1 cellular context compared by ENCODE assay signal in the genomic region with DNA sequence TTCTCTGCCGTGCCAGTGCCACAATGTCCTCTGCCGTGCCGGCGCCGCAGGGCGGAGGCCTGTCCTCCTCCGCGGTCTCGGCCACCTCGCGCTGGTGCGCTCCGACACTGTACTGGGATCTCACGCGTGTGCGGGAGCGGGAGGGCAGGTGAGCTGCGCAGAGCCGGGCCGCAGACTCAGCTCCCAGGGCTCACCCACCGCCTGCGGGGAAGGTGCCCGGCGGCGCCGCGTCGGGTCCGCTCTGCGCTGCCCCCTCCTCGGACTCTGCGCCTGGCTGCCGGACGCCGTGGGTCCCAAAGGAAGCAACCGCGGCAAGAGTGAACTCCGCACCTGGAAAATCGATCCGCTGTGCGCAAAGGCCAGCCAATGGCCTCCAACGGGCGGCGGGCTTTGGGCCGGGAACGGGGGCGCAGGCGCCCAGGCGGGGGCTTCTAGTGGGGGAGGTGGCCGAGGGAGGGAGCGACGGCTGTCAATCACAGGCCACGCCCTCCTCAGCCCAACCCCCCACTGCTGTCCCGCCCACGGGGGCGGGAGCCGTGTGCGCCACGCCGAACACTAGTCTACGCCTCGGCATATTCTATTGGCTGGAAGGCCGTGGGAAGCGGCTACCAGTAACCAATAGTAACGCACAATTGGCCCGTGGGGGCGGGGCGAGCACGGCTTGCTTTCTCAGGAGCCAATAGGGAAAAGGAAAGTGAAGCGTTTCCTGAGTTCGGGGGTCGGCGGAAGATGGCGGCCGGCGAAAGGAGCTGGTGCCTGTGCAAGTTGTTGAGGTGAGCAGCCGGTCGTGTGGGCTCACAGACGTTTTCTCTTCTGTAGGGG.
TF ChIP-seq lines count a peak whose summit lies in the region.

A gene with protein sequence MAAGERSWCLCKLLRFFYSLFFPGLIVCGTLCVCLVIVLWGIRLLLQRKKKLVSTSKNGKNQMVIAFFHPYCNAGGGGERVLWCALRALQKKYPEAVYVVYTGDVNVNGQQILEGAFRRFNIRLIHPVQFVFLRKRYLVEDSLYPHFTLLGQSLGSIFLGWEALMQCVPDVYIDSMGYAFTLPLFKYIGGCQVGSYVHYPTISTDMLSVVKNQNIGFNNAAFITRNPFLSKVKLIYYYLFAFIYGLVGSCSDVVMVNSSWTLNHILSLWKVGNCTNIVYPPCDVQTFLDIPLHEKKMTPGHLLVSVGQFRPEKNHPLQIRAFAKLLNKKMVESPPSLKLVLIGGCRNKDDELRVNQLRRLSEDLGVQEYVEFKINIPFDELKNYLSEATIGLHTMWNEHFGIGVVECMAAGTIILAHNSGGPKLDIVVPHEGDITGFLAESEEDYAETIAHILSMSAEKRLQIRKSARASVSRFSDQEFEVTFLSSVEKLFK (plus strand): TSS at position 709 of the 822 bp plus-strand sequence. CDS start 21 bp downstream, at position 730.

TF ChIP-seq in K562, 482 proteins besides CTCF, POLR2A, EP300 and RAD21 (continued from another document and continues in another):
- TF ChIP-seq ZBTB40 (IDR thresholded peaks at IDR 0.05) (peak; percentile 72), ZBTB40 (CRISPR knock-in tag; IDR thresholded peaks at IDR 0.05) (no peak), RBM34 (IDR thresholded peaks at IDR 0.05; ENCODE audit: borderline replicate concordance, insufficient read depth, low read length) (0 out of 2 replicates have a peak, but pooled peaks have one; percentile 40), GATAD2A (IDR thresholded peaks at IDR 0.05) (0 out of 2 replicates have a peak, but pooled peaks have one; percentile 43), NEUROD1 (IDR thresholded peaks at IDR 0.05; ENCODE audit: borderline replicate concordance, low read depth, low read length, partially characterized antibody) (peak; percentile 89), ATF7 (IDR thresholded peaks at IDR 0.05) (peak; percentile 31; the same call in 1 of the 2 replicates), FOS (IDR thresholded peaks at IDR 0.05; ENCODE audit: extremely low read depth, insufficient read length) (peak; percentile 88), ZNF584 (CRISPR knock-in tag; IDR thresholded peaks at IDR 0.05; ENCODE audit: low read depth) (no peak), CC2D1A (IDR thresholded peaks at IDR 0.05) (peak; percentile 53; the same call in 1 of the 2 replicates), TAF1 (IDR thresholded peaks at IDR 0.05; ENCODE audit: control insufficient read depth, extremely low read depth, insufficient read depth, low read length, severe bottlenecking) (peak; percentile 86), KDM5B (IDR thresholded peaks at IDR 0.05; ENCODE audit: insufficient replicate concordance, low read depth, low read length) (peak; percentile 76), MGA (IDR thresholded peaks at IDR 0.05) (peak; percentile 60), SIN3A (IDR thresholded peaks at IDR 0.05; ENCODE audit: borderline replicate concordance in 2 of 2, control insufficient read depth in 1 of 2, low read depth in 2 of 2, low read length in 2 of 2) (peak in 1 of 2 experiments; percentile 53; a peak in 2 of 4 replicates), HDAC1 (IDR thresholded peaks at IDR 0.05) (peak in 1 of 2 experiments; percentile 50; a peak in 2 of 4 replicates), ZNF232 (CRISPR knock-in tag; IDR thresholded peaks at IDR 0.05) (no peak), CREB1 (IDR thresholded peaks at IDR 0.05) (peak; percentile 52), CREB1 (CRISPR knock-in tag; IDR thresholded peaks at IDR 0.05) (no peak), RBFOX2 (IDR thresholded peaks at IDR 0.05; ENCODE audit: low read depth, low read length) (peak; percentile 76), SP2 (IDR thresholded peaks at IDR 0.05; ENCODE audit: extremely low read depth, low read depth, low read length, poor library complexity, severe bottlenecking) (peak; percentile 70), SAP30 (IDR thresholded peaks at IDR 0.05; ENCODE audit: borderline replicate concordance, insufficient read depth, low read depth, low read length, poor library complexity, severe bottlenecking) (peak; percentile 51)
- TF ChIP-seq, protein P1, sequence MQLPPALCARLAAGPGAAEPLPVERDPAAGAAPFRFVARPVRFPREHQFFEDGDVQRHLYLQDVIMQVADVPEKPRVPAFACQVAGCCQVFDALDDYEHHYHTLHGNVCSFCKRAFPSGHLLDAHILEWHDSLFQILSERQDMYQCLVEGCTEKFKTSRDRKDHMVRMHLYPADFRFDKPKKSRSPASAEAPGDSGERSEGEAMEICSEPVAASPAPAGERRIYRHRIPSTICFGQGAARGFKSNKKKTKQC (CRISPR knock-in tag; IDR thresholded peaks at IDR 0.05): 0 out of 2 replicates have a peak, but pooled peaks have one; percentile 24
